Comparison of ENCODE assay signal across 8 cellular contexts in genomic region chr7:4610768-4611467, GRCh38.
DNase-seq lines count a peak whose midpoint lies in the region; ATAC-seq and TF ChIP-seq lines count a peak whose summit lies in the region.

No MANE protein-coding gene starts in this region.

- H3K4me3 Mint-ChIP-seq in immature natural killer cell, result no peak overlapping the region

- H3K79me2 ChIP-seq in DOHH2 (ENCODE audit: control insufficient read depth, low read length), result no peaks in the 10 kb centered on the region

- no peaks in the 10 kb centered on the region for H4K20me1 ChIP-seq in DOHH2 (ENCODE audit: control insufficient read depth, insufficient read depth, low read depth, low read length)

- no peaks in the 10 kb centered on the region for H3K4me1 ChIP-seq in DOHH2 (ENCODE audit: control insufficient read depth, low read length)
- peaks cover 12% of the 10 kb centered on the region for H3K4me1 ChIP-seq in body of pancreas

- no peaks in the 10 kb centered on the region for H3K9me3 ChIP-seq in DOHH2 (ENCODE audit: control insufficient read depth, insufficient read depth, low read length)
- H3K9me3 ChIP-seq in body of pancreas, result no peaks in the 10 kb centered on the region

- WGBS in body of pancreas, 2 donors, result 34% methylated on average over 8 of the region's 8 CpGs

- TF ChIP-seq POLR2A in body of pancreas (IDR thresholded peaks at IDR 0.05), result no peak

- no peaks in the 10 kb centered on the region for H3K36me3 Mint-ChIP-seq in immature natural killer cell

- H3K4me1 Mint-ChIP-seq in immature natural killer cell, result peaks cover 12% of the 10 kb centered on the region in 2 donors

- no peak overlapping the region for H3K4me3 ChIP-seq in DOHH2 (ENCODE audit: low read length)
- H3K4me3 ChIP-seq in body of pancreas, result no peak overlapping the region

- H3K27ac Mint-ChIP-seq in immature natural killer cell, result no peak overlapping the region

- H3K9me3 Mint-ChIP-seq in immature natural killer cell, result no peaks in the 10 kb centered on the region

- no peaks in the 10 kb centered on the region for H3K9me2 ChIP-seq in DOHH2 (replicated peaks; ENCODE audit: control insufficient read depth, low read length)

- intact Hi-C loops in body of pancreas (cut with DNase I), result loop anchor here (10.0 kb wide), 2 partner anchors 144 to 474 kb away; no protein-coding TSS in a partner anchor

- no peak overlapping the region for H3K4me2 ChIP-seq in DOHH2 (ENCODE audit: low read length)

- DNase-seq in H4 (ENCODE audit: low spot score) (peak; percentile 90), NCI-H1105 treated with DMSO at 0.1 percent for 48 hours (lab: John Stamatoyannopoulos, UW) (peak; percentile 48), T-helper 2 cell (peak in 3 of 5 experiments; percentile 24 to 65 (median 33)), body of pancreas (peak; percentile 53 to 71 (median 58)), immature natural killer cell (peak; percentile 56 to 64 (median 61)), ecto neural progenitor cell (ENCODE audit: low spot score) (no peak)
- peak; percentile 30 for DNase-seq in stimulated activated CD4-positive, alpha-beta T cell treated with anti-CD3 and anti-CD28 coated beads, Interleukin-1b, Interleukin-23, amount 100 ng/mL, for 48 hours

- H3K27me3 ChIP-seq in DOHH2 (ENCODE audit: control insufficient read depth, low read length), result peaks cover 13% of the 10 kb centered on the region
- H3K27me3 ChIP-seq in body of pancreas, result no peaks in the 10 kb centered on the region

- H3K27ac ChIP-seq in DOHH2 (ENCODE audit: low read depth, low read length), result no peak overlapping the region
- H3K27ac ChIP-seq in body of pancreas, result no peak overlapping the region

- H3K36me3 ChIP-seq in DOHH2 (ENCODE audit: control insufficient read depth, low read length) (no peaks in the 10 kb centered on the region), body of pancreas (replicated peaks in 1 of 2; ENCODE audit: insufficient read depth in 1 of 2, low read depth in 2 of 2) (no peaks in the 10 kb centered on the region)

- peak; percentile 76 for ATAC-seq in body of pancreas

- no peaks in the 10 kb centered on the region for H3F3A ChIP-seq in DOHH2 (ENCODE audit: control insufficient read depth, insufficient read depth)

- H3K27me3 Mint-ChIP-seq in immature natural killer cell (ENCODE audit: low read depth in 3 of 3), result peaks cover 0 to 10% (median 4%) of the 10 kb centered on the region in 3 donors

- TF ChIP-seq CTCF in DOHH2 (IDR thresholded peaks at IDR 0.05; ENCODE audit: low read depth, low read length, poor library complexity, severe bottlenecking) (peak; percentile 88), body of pancreas (IDR thresholded peaks at IDR 0.05) (peak; percentile 60 to 89 (median 80))
